In genomic region chr10:80472234-80473095, GRCh38 we compare ENCODE assay signal across 8 cellular contexts. TPM values are rescaled to one million over a fixed set of nuclear protein-coding genes. Genes with fewer than 3 reads are reported as not detected.
DNase-seq lines count a peak whose midpoint lies in the region; ATAC-seq and TF ChIP-seq lines count a peak whose summit lies in the region.

No MANE protein-coding gene starts in this region.

- TF ChIP-seq CTCF in choroid plexus epithelial cell (conservative IDR thresholded peaks at IDR 0.05; ENCODE audit: low read depth, low read length): peak; percentile 14
- no peak for TF ChIP-seq CTCF in gastrocnemius medialis (IDR thresholded peaks at IDR 0.05 in 4 of 5, conservative IDR thresholded peaks at IDR 0.05 in 1 of 5)

- H3K27ac ChIP-seq in gastrocnemius medialis: peak overlapping the region in 3 of 4 donors; percentile 64 to 95 (median 71)

- in situ Hi-C loops in gastrocnemius medialis (cut with MboI; ENCODE audit: low sequenced_read_pairs in 4 of 4): no loop called here

- H3K4me1 ChIP-seq in gastrocnemius medialis: peaks cover 32 to 45% of the 10 kb centered on the region in 2 donors

- H3K27me3 ChIP-seq in gastrocnemius medialis: no peaks in the 10 kb centered on the region

- H3K9me3 ChIP-seq in gastrocnemius medialis: no peaks in the 10 kb centered on the region

- intact Hi-C loops in gastrocnemius medialis (cut with DNase I; ENCODE audit: low total_unique reads): no loop called here

- ATAC-seq in GM18498 (IDR thresholded peaks at IDR 0.05; ENCODE audit: unreplicated experiment) (peak; percentile 93), GM21619 (IDR thresholded peaks at IDR 0.05; ENCODE audit: unreplicated experiment) (peak; percentile 93), gastrocnemius medialis (peak; percentile 33 to 35)

- DNase-seq in LHCN-M2 (ENCODE audit: low read depth) (peak; percentile 45), choroid plexus epithelial cell (ENCODE audit: low read depth) (peak; percentile 94), gastrocnemius medialis (no peak), activated gamma-delta T cell treated with Interleukin-2 at 50 U/mL for 16 hours (no peak), Ammon's horn (ENCODE audit: low spot score) (no peak), SHP77 treated with DMSO at 0.1 percent for 48 hours (lab: John Stamatoyannopoulos, UW) (no peak)

- no peak for TF ChIP-seq POLR2A in gastrocnemius medialis (IDR thresholded peaks at IDR 0.05)

- H3K36me3 ChIP-seq in gastrocnemius medialis: no peaks in the 10 kb centered on the region

- H3K4me3 ChIP-seq in choroid plexus epithelial cell (ENCODE audit: low read depth, low read length) (no peak overlapping the region), gastrocnemius medialis (no peak overlapping the region)

RNA-seq across cellular contexts. Expression of gene TSPAN14, which starts 18.4 kb away (rescaled TPM):
- 17.4 and 18.6 TPM in 2 replicates for total RNA-seq in LHCN-M2 (2014; rRNA removed)
- 16.0 TPM for polyA plus RNA-seq in LHCN-M2 (2012)
- total RNA-seq in gastrocnemius medialis: 10 to 100 TPM; 22.6 to 29.3 (median 26.9) TPM

Comparison
In these comparisons a context has a peak if more than half of its experiments do, and no peak if none do; other contexts are left out.
1. ATAC-seq: peak in every context shown above with its lines; median percentile 93 in GM18498; 93 in GM21619; 34 in gastrocnemius medialis.
2. DNase-seq: peak in LHCN-M2 (single experiment) and choroid plexus epithelial cell (single experiment); none in gastrocnemius medialis (0 of 2), activated gamma-delta T cell treated with Interleukin-2 at 50 U/mL for 16 hours (single experiment), Ammon's horn (single experiment) and SHP77 treated with DMSO at 0.1 percent for 48 hours (single experiment).